ENCODE assay signal across 8 cellular contexts in the genomic region with DNA sequence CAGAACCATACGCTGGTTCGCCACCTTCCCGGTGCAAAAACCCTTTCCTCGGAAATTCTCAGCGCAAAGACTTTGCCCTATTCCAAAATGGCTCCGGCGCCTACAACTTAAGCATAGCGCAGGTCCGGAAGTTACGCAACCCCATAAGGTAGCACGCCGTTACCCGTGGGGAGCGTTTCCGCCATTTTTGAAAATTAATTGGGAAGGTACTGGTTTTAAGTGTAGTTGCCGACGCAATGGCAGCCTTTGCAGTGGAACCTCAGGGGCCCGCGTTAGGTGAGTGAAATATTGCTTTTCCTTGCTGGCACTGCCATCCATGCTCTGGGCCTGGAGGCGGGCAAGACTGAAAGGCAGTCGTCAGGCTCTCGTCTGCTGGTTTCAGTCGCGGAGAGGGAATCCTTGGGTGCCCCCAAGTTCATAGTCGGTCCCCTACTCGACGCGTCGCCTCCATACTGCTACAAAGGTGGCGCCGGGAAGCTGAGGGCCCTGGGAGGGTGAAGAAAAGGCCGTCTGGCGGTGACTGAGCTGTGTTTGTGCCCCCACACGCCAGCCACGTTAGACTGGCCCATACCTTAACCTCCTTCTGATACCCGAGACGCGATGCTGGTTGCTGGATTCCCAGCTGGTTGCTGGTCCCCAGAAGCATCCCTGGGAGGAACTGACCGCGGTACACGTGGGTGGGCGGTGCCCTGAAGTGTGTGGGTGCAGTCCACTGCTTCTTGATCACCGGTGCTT. TPM values are rescaled to one million over a fixed set of nuclear protein-coding genes. Genes with fewer than 3 reads are reported as not detected.
A peak's percentile ranks its signal among the peaks of the same experiment; 100 is the strongest.
DNase-seq lines count a peak whose midpoint lies in the region; ATAC-seq and TF ChIP-seq lines count a peak whose summit lies in the region.

A gene with protein sequence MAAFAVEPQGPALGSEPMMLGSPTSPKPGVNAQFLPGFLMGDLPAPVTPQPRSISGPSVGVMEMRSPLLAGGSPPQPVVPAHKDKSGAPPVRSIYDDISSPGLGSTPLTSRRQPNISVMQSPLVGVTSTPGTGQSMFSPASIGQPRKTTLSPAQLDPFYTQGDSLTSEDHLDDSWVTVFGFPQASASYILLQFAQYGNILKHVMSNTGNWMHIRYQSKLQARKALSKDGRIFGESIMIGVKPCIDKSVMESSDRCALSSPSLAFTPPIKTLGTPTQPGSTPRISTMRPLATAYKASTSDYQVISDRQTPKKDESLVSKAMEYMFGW (plus strand): TSS at position 222 of the 735 bp plus-strand sequence. CDS start 15 bp downstream, at position 237.

- peak within 1 kb of the TSS; percentile 81 for H3K27ac ChIP-seq in osteoblast (ENCODE audit: low read depth, low read length)
- peak within 1 kb of the TSS; percentile 92 for H3K27ac ChIP-seq in thymus (ENCODE audit: low read depth)

- no peaks in the 10 kb centered on the region for H3K9me3 ChIP-seq in osteoblast (ENCODE audit: low read depth, low read length)
- no peaks in the 10 kb centered on the region for H3K9me3 ChIP-seq in thymus (ENCODE audit: control insufficient read depth)

- H3K4me3 ChIP-seq in osteoblast (ENCODE audit: insufficient read depth, low read length) (peak within 1 kb of the TSS; percentile 81), thymus (ENCODE audit: low read length) (peak within 1 kb of the TSS; percentile 84)

- H2AFZ ChIP-seq in osteoblast (ENCODE audit: low read length) = peak within 1 kb of the TSS; percentile 97

- under 1% methylated on average over 43 of the region's 43 CpGs for WGBS in thymus

- peak within 1 kb of the TSS; percentile 93 for H3K4me2 ChIP-seq in osteoblast (ENCODE audit: insufficient read depth, low read length)

- H3K36me3 ChIP-seq in osteoblast (ENCODE audit: insufficient read depth, low read length) (no peaks in the 10 kb centered on the region), thymus (ENCODE audit: control insufficient read depth, insufficient read depth) (no peaks in the 10 kb centered on the region)

- CTCF ChIA-PET in GM10248 (lab: Yijun Ruan, JAX) = interaction anchor here (0.8 to 2.9 kb wide), 3 partner anchors 10 to 46 kb away, joined by 3 to 6 read pairs (median 3); partner anchors contain the start of gene DUSP19

- H4K20me1 ChIP-seq in osteoblast (ENCODE audit: insufficient read depth, low read length) = no peaks in the 10 kb centered on the region

- peaks cover 6% of the 10 kb centered on the region for H3K36me3 Mint-ChIP-seq in activated naive CD8-positive, alpha-beta T cell
- no peaks in the 10 kb centered on the region for H3K36me3 Mint-ChIP-seq in glutamatergic neuron (ENCODE audit: unreplicated experiment)

- H3K27me3 ChIP-seq in osteoblast (ENCODE audit: insufficient read depth, low read length) (no peaks in the 10 kb centered on the region), thymus (ENCODE audit: control insufficient read depth, insufficient read depth) (no peaks in the 10 kb centered on the region)

- H3K4me1 ChIP-seq in osteoblast (ENCODE audit: insufficient read depth, low read length) (peaks cover 16% of the 10 kb centered on the region), thymus (ENCODE audit: control insufficient read depth, insufficient read depth, low read length) (peaks cover 6% of the 10 kb centered on the region)

- TF ChIP-seq CTCF in GM10248 (IDR thresholded peaks at IDR 0.05; ENCODE audit: control extremely low read depth, extremely low read depth, low read depth, missing control alignments) = no peak
- TF ChIP-seq CTCF in glutamatergic neuron (IDR thresholded peaks at IDR 0.05; ENCODE audit: partially characterized antibody, unreplicated experiment) = no peak
- TF ChIP-seq CTCF in osteoblast (IDR thresholded peaks at IDR 0.05; ENCODE audit: extremely low read depth, low read depth, low read length) = no peak

- H3K9me3 Mint-ChIP-seq in activated naive CD8-positive, alpha-beta T cell (ENCODE audit: low read depth) = no peaks in the 10 kb centered on the region
- peaks cover 11% of the 10 kb centered on the region for H3K9me3 Mint-ChIP-seq in glutamatergic neuron (ENCODE audit: unreplicated experiment)

- H3K4me3 Mint-ChIP-seq in activated naive CD8-positive, alpha-beta T cell = peak within 1 kb of the TSS; percentile 97
- H3K4me3 Mint-ChIP-seq in glutamatergic neuron (ENCODE audit: unreplicated experiment) = peak within 1 kb of the TSS; percentile 96

- POLR2A ChIA-PET in GM10248 (lab: Yijun Ruan, JAX) = no interaction called here

- DNase-seq in GM10248 (ENCODE audit: extremely low spot score) (peak; percentile 80), NCI-H1105 (lab: John Stamatoyannopoulos, UW) (peak; percentile 90), SKM-1 treated with dmso at 0.1 percent for 144 hours (lab: John Stamatoyannopoulos, UW; ENCODE audit: unreplicated experiment) (peak; percentile 75), glutamatergic neuron (peak; percentile 86), osteoblast (ENCODE audit: insufficient read length, low spot score, missing footprints) (peak; percentile 78)

- H3K79me2 ChIP-seq in osteoblast (ENCODE audit: insufficient read depth, low read length) = peaks cover 42% of the 10 kb centered on the region

- H3K27ac Mint-ChIP-seq in activated naive CD8-positive, alpha-beta T cell = peak within 1 kb of the TSS; percentile 99
- H3K27ac Mint-ChIP-seq in glutamatergic neuron (ENCODE audit: unreplicated experiment) = peak within 1 kb of the TSS; percentile 92

- peak; percentile 84 for ATAC-seq in HG02623 (IDR thresholded peaks at IDR 0.05; ENCODE audit: unreplicated experiment)

- peaks cover under 1% of the 10 kb centered on the region for H3K27me3 Mint-ChIP-seq in activated naive CD8-positive, alpha-beta T cell
- H3K27me3 Mint-ChIP-seq in glutamatergic neuron (ENCODE audit: unreplicated experiment) = no peaks in the 10 kb centered on the region

- H3K4me1 Mint-ChIP-seq in activated naive CD8-positive, alpha-beta T cell (ENCODE audit: low read depth) = peaks cover 37% of the 10 kb centered on the region
- peaks cover 4% of the 10 kb centered on the region for H3K4me1 Mint-ChIP-seq in glutamatergic neuron (ENCODE audit: low read depth, unreplicated experiment)

RNA-seq across cellular contexts. Expression of the gene that starts here (rescaled TPM):
- total RNA-seq in glutamatergic neuron (ENCODE audit: unreplicated experiment) (8.6 TPM), osteoblast (7.4 and 8.3 TPM in 2 replicates)
- 12.8 TPM for polyA plus RNA-seq in thymus

Comparison
In these comparisons a context has a peak if more than half of its experiments do, and no peak if none do; other contexts are left out.
1. Peak in every context shown above with its lines: DNase-seq, ATAC-seq, H3K4me3 ChIP-seq and H3K27ac ChIP-seq.